9 cellular contexts compared by ENCODE assay signal in genomic region chr15:45573961-45574629, GRCh38. TPM values are rescaled to one million over a fixed set of nuclear protein-coding genes. Genes with fewer than 3 reads are reported as not detected.
DNase-seq lines count a peak whose midpoint lies in the region; TF ChIP-seq lines count a peak whose summit lies in the region.
"Had no signal": no experiment of that assay in that cellular context is flagged by ENCODE, and none has a peak within 500 bp of the region (broad histone marks: within the 10 kb centered on the region; RNA-seq: fewer than 3 reads in every experiment).

No MANE protein-coding gene starts in this region.

- DNase-seq in activated T-cell treated with anti-CD3 and anti-CD28 coated beads for 48 hours (ENCODE audit: low read depth) (peak; percentile 21), activated T-cell treated with anti-CD3 and anti-CD28 coated beads for 4 hours (no peak), PC-9 (peak in 1 of 2 experiments; percentile 23), epithelial cell of proximal tubule (ENCODE audit: low read depth) (no peak), NCI-H2029 (lab: John Stamatoyannopoulos, UW) (no peak), lower leg skin (ENCODE audit: low spot score in 2 of 2) (no peak), cortex of kidney (lab: John Stamatoyannopoulos, UW) (no peak)
- peak; percentile 1 to 4 for DNase-seq in stimulated activated CD8-positive, alpha-beta memory T cell treated with anti-CD3 and anti-CD28 coated beads, Interleukin-15, amount 100 ng/mL, for 48 hours (ENCODE audit: low read depth in 2 of 2)

- POLR2A ChIA-PET in PC-9 (lab: Charles Lee; ENCODE audit: unreplicated experiment) = no interaction called here

- intact Hi-C loops in PC-9 (cut with micrococcal nuclease; ENCODE audit: unreplicated experiment) (no loop called here), lower leg skin (cut with DNase I; ENCODE audit: low total_unique reads) (no loop called here)

- CTCF ChIA-PET in PC-9 (lab: Charles Lee) = interaction anchor here (0.6 kb wide), 1 partner anchor 62 kb away, joined by 5 read pairs; no protein-coding TSS in a partner anchor

- no peaks in the 10 kb centered on the region for H3K36me3 ChIP-seq in PC-9 (ENCODE audit: low read depth)

- TF ChIP-seq POLR2A in lower leg skin (IDR thresholded peaks at IDR 0.05) = no peak

- no peaks in the 10 kb centered on the region for H3K27me3 ChIP-seq in PC-9 (ENCODE audit: insufficient read depth, low read depth)

- H4K20me1 ChIP-seq in PC-9 (ENCODE audit: insufficient read depth) = no peaks in the 10 kb centered on the region

- H2AFZ ChIP-seq in PC-9 = no peak overlapping the region

- no peak overlapping the region for H3K4me2 ChIP-seq in PC-9

- TF ChIP-seq CTCF in PC-9 (conservative IDR thresholded peaks at IDR 0.05) (peak; percentile 46; the same call in 1 of the 2 replicates), epithelial cell of proximal tubule (conservative IDR thresholded peaks at IDR 0.05; ENCODE audit: low read depth, low read length) (peak; percentile 37), lower leg skin (IDR thresholded peaks at IDR 0.05) (no peak)

- no peak overlapping the region for H3K27ac ChIP-seq in PC-9

- H3K4me3 ChIP-seq in PC-9 (no peak overlapping the region), epithelial cell of proximal tubule (ENCODE audit: low read depth, low read length) (no peak overlapping the region), lower leg skin (ENCODE audit: low read depth, poor library complexity, severe bottlenecking) (no peak overlapping the region)
- H3K4me3 ChIP-seq: lung had no signal

- no peaks in the 10 kb centered on the region for H3K4me1 ChIP-seq in PC-9 (replicated peaks; ENCODE audit: insufficient read depth)

- H3K79me2 ChIP-seq in PC-9 (ENCODE audit: low read depth) = no peaks in the 10 kb centered on the region

- BruUV-seq in PC-9 (replicated peaks; lab: Mats Ljungman, UMichigan) = no TSS peak

- H3K9me2 ChIP-seq in PC-9 (ENCODE audit: insufficient read depth) = no peaks in the 10 kb centered on the region

- no peaks in the 10 kb centered on the region for H3F3A ChIP-seq in PC-9 (ENCODE audit: insufficient read depth, low read depth)

- 69 to 70% methylated on average over 7 of the region's 7 CpGs for WGBS in lower leg skin, 2 donors

- no peaks in the 10 kb centered on the region for H3K9me3 ChIP-seq in PC-9 (ENCODE audit: insufficient read depth, low read depth)

RNA-seq across cellular contexts. Expression of gene BLOC1S6, which starts 13.1 kb away (rescaled TPM):
- total RNA-seq in PC-9 (2021) (22.7 and 29.4 TPM in 2 replicates), epithelial cell of proximal tubule (40.9 and 53.7 TPM in 2 replicates), lower leg skin (10 to 100 TPM; 24.5 to 32.0 (median 27.0) TPM)

RNA-seq across cellular contexts. Expression of gene SLC30A4, which starts 51.5 kb away (rescaled TPM):
- 2.7 and 3.0 TPM in 2 replicates for total RNA-seq in PC-9 (2021)
- 2.1 and 2.5 TPM in 2 replicates for total RNA-seq in epithelial cell of proximal tubule
- 1 to 10 TPM; 5.4 to 8.1 (median 7.2) TPM for total RNA-seq in lower leg skin

Comparison
In these comparisons a context has a peak if more than half of its experiments do, and no peak if none do; other contexts are left out.
1. DNase-seq: peak in activated T-cell treated with anti-CD3 and anti-CD28 coated beads for 48 hours (single experiment) and stimulated activated CD8-positive, alpha-beta memory T cell treated with anti-CD3 and anti-CD28 coated beads, Interleukin-15, amount 100 ng/mL, for 48 hours (2 of 2); none in activated T-cell treated with anti-CD3 and anti-CD28 coated beads for 4 hours (single experiment), epithelial cell of proximal tubule (single experiment), NCI-H2029 (single experiment), lower leg skin (0 of 2) and cortex of kidney (single experiment).
2. CTCF ChIP-seq: peak in PC-9 (single experiment) and epithelial cell of proximal tubule (single experiment); none in lower leg skin (0 of 3).